ENCODE assay signal across 22 cellular contexts in the genomic region with DNA sequence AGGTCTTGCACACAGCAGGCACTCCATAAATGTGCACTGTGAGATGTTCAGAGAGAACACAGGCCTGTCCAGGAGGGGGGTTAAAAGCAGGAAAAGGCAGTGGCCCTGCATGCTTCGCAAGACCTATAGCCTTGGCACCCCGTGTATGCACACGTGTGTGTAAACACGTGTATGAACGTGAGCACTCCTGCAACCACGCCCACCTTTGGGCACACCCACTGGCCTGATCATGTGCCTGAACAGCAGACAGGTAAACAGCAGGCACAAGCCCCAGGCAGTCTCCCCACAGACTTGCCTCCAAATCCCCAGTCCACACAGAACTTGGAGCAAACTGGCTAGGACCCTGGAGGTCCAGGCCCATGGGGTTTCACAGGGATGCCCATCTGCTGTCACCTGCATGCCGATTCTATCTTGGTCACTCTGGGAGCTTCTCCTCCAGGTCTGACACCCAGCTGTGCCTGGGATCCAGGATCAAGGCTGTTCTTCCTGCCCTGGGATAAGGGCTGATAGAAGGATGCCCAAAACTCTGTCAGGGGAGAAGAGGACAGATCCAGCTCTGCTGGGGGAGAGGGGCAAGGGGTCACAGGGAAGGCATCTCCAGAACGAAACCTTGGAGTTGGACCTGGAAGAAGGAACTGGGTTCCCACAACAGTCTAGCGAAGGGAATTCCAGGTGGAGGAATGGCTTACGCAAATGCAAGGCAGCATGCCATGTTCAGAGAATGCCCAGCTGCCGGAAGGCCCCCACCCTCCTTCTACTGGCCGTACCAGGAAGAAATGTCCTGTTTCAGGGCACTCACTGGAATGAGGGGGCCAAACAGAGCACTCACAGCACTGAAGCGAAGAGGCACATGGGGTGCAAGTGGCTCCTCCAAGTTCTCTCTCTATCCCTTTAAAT. TPM values are rescaled to one million over a fixed set of nuclear protein-coding genes. Genes with fewer than 3 reads are reported as not detected.
A peak's percentile ranks its signal among the peaks of the same experiment; 100 is the strongest.
DNase-seq lines count a peak whose midpoint lies in the region; ATAC-seq and TF ChIP-seq lines count a peak whose summit lies in the region.
"Had no signal": no experiment of that assay in that cellular context is flagged by ENCODE, and none has a peak within 500 bp of the region (broad histone marks: within the 10 kb centered on the region; RNA-seq: fewer than 3 reads in every experiment).

No MANE protein-coding gene starts in this region.

- no peak overlapping the region for H3K4me3 ChIP-seq in coronary artery
- H3K4me3 ChIP-seq in mucosa of rectum (ENCODE audit: low read length in 2 of 2), result peak overlapping the region in 1 of 2 donors; percentile 24
- H3K4me3 ChIP-seq in upper lobe of right lung, result no peak overlapping the region
- H3K4me3 ChIP-seq: gastroesophageal sphincter had no signal

- no peaks in the 10 kb centered on the region for H3K9me3 Mint-ChIP-seq in activated naive CD8-positive, alpha-beta T cell treated with anti-CD3 and anti-CD28 coated beads, Interleukin-2, amount 10 ng/mL, durations not matched to agents 7 days and 5 days
- H3K9me3 Mint-ChIP-seq in activated naive CD8-positive, alpha-beta T cell treated with anti-CD3 and anti-CD28 coated beads for 36 hours, result no peaks in the 10 kb centered on the region
- H3K9me3 Mint-ChIP-seq: activated naive CD4-positive, alpha-beta T cell treated with anti-CD3 and anti-CD28 coated beads for 36 hours; CD4-positive, CD25-positive, alpha-beta regulatory T cell; natural killer cell; T-helper 1 cell treated with Interleukin-12 subunit alpha and Interleukin-12 subunit beta and Interleukin-4 antibody, amounts not matched to agents 30 μg/mL and 1 μg/mL, for 36 hours; WTC11 had no signal

- peak overlapping the region in 1 of 2 donors; percentile 24 for H3K9ac ChIP-seq in mucosa of rectum (ENCODE audit: low read depth in 1 of 2, low read length in 2 of 2)

- H3K9me3 ChIP-seq in mucosa of rectum (ENCODE audit: control insufficient read depth in 2 of 2, low read length in 2 of 2) (no peaks in the 10 kb centered on the region), upper lobe of right lung (no peaks in the 10 kb centered on the region)
- H3K9me3 ChIP-seq: gastroesophageal sphincter had no signal

- no peak overlapping the region for H3K4me3 Mint-ChIP-seq in activated naive CD8-positive, alpha-beta T cell treated with anti-CD3 and anti-CD28 coated beads, Interleukin-2, amount 10 ng/mL, durations not matched to agents 7 days and 5 days
- H3K4me3 Mint-ChIP-seq in activated naive CD8-positive, alpha-beta T cell treated with anti-CD3 and anti-CD28 coated beads for 36 hours, result no peak overlapping the region
- H3K4me3 Mint-ChIP-seq: activated naive CD4-positive, alpha-beta T cell treated with anti-CD3 and anti-CD28 coated beads for 36 hours; natural killer cell; T-helper 1 cell treated with Interleukin-12 subunit alpha and Interleukin-12 subunit beta and Interleukin-4 antibody, amounts not matched to agents 30 μg/mL and 1 μg/mL, for 36 hours; WTC11 had no signal

- no peak overlapping the region for H3K27ac Mint-ChIP-seq in activated naive CD8-positive, alpha-beta T cell treated with anti-CD3 and anti-CD28 coated beads, Interleukin-2, amount 10 ng/mL, durations not matched to agents 7 days and 5 days
- no peak overlapping the region for H3K27ac Mint-ChIP-seq in activated naive CD8-positive, alpha-beta T cell treated with anti-CD3 and anti-CD28 coated beads for 36 hours
- H3K27ac Mint-ChIP-seq: activated naive CD4-positive, alpha-beta T cell treated with anti-CD3 and anti-CD28 coated beads for 36 hours; natural killer cell; T-helper 1 cell treated with Interleukin-12 subunit alpha and Interleukin-12 subunit beta and Interleukin-4 antibody, amounts not matched to agents 30 μg/mL and 1 μg/mL, for 36 hours; WTC11 had no signal

- TF ChIP-seq CTCF in coronary artery (IDR thresholded peaks at IDR 0.05), result no peak
- no peak for TF ChIP-seq CTCF in upper lobe of right lung (IDR thresholded peaks at IDR 0.05)

- H3K4me1 Mint-ChIP-seq in activated naive CD8-positive, alpha-beta T cell treated with anti-CD3 and anti-CD28 coated beads, Interleukin-2, amount 10 ng/mL, durations not matched to agents 7 days and 5 days, result peaks cover 7% of the 10 kb centered on the region
- peaks cover 18% of the 10 kb centered on the region for H3K4me1 Mint-ChIP-seq in activated naive CD8-positive, alpha-beta T cell treated with anti-CD3 and anti-CD28 coated beads for 36 hours
- H3K4me1 Mint-ChIP-seq: natural killer cell had no signal

- peak; percentile 13 for DNase-seq in activated naive CD8-positive, alpha-beta T cell treated with anti-CD3 and anti-CD28 coated beads, Interleukin-2, amount 10 ng/mL, durations not matched to agents 7 days and 5 days
- no peak for DNase-seq in activated naive CD8-positive, alpha-beta T cell treated with anti-CD3 and anti-CD28 coated beads for 36 hours
- DNase-seq in coronary artery (ENCODE audit: low spot score), result peak; percentile 36
- DNase-seq in upper lobe of right lung, result peak; percentile 67
- DNase-seq in T1000 (lab: John Stamatoyannopoulos, UW), result no peak
- DNase-seq: ACHN; activated naive CD4-positive, alpha-beta T cell treated with anti-CD3 and anti-CD28 coated beads for 36 hours; cortex of kidney; DMS79; GOT3; natural killer cell; NCI-H1417 treated with DMSO at 0.1 percent for 48 hours; SIG-M5; stimulated activated CD4-positive, alpha-beta T cell treated with anti-CD3 and anti-CD28 coated beads, Interleukin-15, amount 100 ng/mL, for 24 hours; stimulated activated naive CD4-positive, alpha-beta T cell had no signal

- H3K36me3 Mint-ChIP-seq in activated naive CD8-positive, alpha-beta T cell treated with anti-CD3 and anti-CD28 coated beads, Interleukin-2, amount 10 ng/mL, durations not matched to agents 7 days and 5 days, result no peaks in the 10 kb centered on the region
- H3K36me3 Mint-ChIP-seq in activated naive CD8-positive, alpha-beta T cell treated with anti-CD3 and anti-CD28 coated beads for 36 hours, result no peaks in the 10 kb centered on the region
- H3K36me3 Mint-ChIP-seq: CD4-positive, CD25-positive, alpha-beta regulatory T cell; natural killer cell; WTC11 had no signal

- ATAC-seq in activated naive CD8-positive, alpha-beta T cell treated with anti-CD3 and anti-CD28 coated beads, Interleukin-2, amount 10 ng/mL, durations not matched to agents 7 days and 5 days (ENCODE audit: low read depth), result no peak
- ATAC-seq in upper lobe of right lung (peak; percentile 26), GM21515 (IDR thresholded peaks at IDR 0.05; ENCODE audit: unreplicated experiment) (no peak), GM18517 (IDR thresholded peaks at IDR 0.05; ENCODE audit: unreplicated experiment) (no peak)
- ATAC-seq: gastroesophageal sphincter, natural killer cell, WTC11 had no signal

- H3K27me3 ChIP-seq in mucosa of rectum (ENCODE audit: control insufficient read depth in 2 of 2, insufficient read depth in 2 of 2, low read length in 2 of 2), result no peaks in the 10 kb centered on the region
- no peaks in the 10 kb centered on the region for H3K27me3 ChIP-seq in upper lobe of right lung
- H3K27me3 ChIP-seq: gastroesophageal sphincter had no signal

- H3K4me1 ChIP-seq in mucosa of rectum (ENCODE audit: control insufficient read depth in 2 of 2, insufficient read depth in 2 of 2, low read length in 2 of 2) (peaks cover 59 to 75% of the 10 kb centered on the region in 2 donors), upper lobe of right lung (peaks cover 21% of the 10 kb centered on the region)
- H3K4me1 ChIP-seq: gastroesophageal sphincter had no signal

- H3K27me3 Mint-ChIP-seq in activated naive CD8-positive, alpha-beta T cell treated with anti-CD3 and anti-CD28 coated beads, Interleukin-2, amount 10 ng/mL, durations not matched to agents 7 days and 5 days, result no peaks in the 10 kb centered on the region
- no peaks in the 10 kb centered on the region for H3K27me3 Mint-ChIP-seq in activated naive CD8-positive, alpha-beta T cell treated with anti-CD3 and anti-CD28 coated beads for 36 hours

- POLR2A ChIA-PET in activated naive CD8-positive, alpha-beta T cell treated with anti-CD3 and anti-CD28 coated beads, Interleukin-2, amount 10 ng/mL, durations not matched to agents 7 days and 5 days (lab: Charles Lee), result no interaction called here

- no peak overlapping the region for H3K27ac ChIP-seq in coronary artery
- H3K27ac ChIP-seq in mucosa of rectum (ENCODE audit: low read depth in 2 of 2, low read length in 2 of 2), result peak overlapping the region; percentile 46 to 59
- no peak overlapping the region for H3K27ac ChIP-seq in upper lobe of right lung
- H3K27ac ChIP-seq: gastroesophageal sphincter had no signal

- H3K36me3 ChIP-seq in mucosa of rectum (ENCODE audit: control insufficient read depth in 2 of 2, insufficient read depth in 2 of 2, low read length in 2 of 2) (no peaks in the 10 kb centered on the region), upper lobe of right lung (no peaks in the 10 kb centered on the region)
- H3K36me3 ChIP-seq: gastroesophageal sphincter had no signal

- intact Hi-C loops in upper lobe of right lung (cut with DNase I), result no loop called here

RNA-seq across cellular contexts. Expression of gene ZMIZ1, which starts 14.3 kb away (rescaled TPM):
- total RNA-seq in activated naive CD8-positive, alpha-beta T cell treated with anti-CD3 and anti-CD28 coated beads, Interleukin-2, amount 10 ng/mL, durations not matched to agents 7 days and 5 days, result 10 to 100 TPM; 28.8 to 29.3 TPM
- 10 to 100 TPM; 27.3 to 28.2 TPM for total RNA-seq in activated naive CD8-positive, alpha-beta T cell treated with anti-CD3 and anti-CD28 coated beads for 36 hours
- 84.7 TPM for total RNA-seq in upper lobe of right lung

Comparison
In these comparisons a context has a peak if more than half of its experiments do, and no peak if none do; other contexts are left out.
1. DNase-seq: peak in activated naive CD8-positive, alpha-beta T cell treated with anti-CD3 and anti-CD28 coated beads, Interleukin-2, amount 10 ng/mL, durations not matched to agents 7 days and 5 days (single experiment), coronary artery (single experiment) and upper lobe of right lung (single experiment); none in activated naive CD8-positive, alpha-beta T cell treated with anti-CD3 and anti-CD28 coated beads for 36 hours (single experiment) and T1000 (single experiment).
2. H3K27ac ChIP-seq: peak in mucosa of rectum (2 of 2); none in coronary artery (0 of 2) and upper lobe of right lung (single experiment).